Comparison of ENCODE assay signal across 19 cellular contexts in the genomic region with DNA sequence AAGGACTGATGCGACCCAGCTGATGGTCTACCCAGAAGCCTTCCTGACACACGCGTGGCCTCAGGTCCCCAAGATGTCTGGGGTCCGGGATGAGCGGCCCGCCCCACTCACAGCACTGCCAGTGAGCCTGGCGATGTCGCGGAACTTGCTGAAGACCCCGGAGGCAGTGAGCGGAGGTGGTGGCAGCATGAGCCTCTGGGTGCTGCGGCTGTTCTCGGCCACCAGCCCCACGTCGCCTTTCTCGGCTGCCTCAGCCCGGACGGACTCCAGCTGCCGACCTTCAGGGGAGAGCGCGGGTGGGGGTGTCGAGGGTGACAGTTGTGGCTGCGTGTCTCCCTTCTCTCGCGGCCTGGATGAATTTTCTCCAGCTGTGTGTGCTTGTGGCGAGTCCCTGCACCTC. TPM values are rescaled to one million over a fixed set of nuclear protein-coding genes. Genes with fewer than 3 reads are reported as not detected.
A peak's percentile ranks its signal among the peaks of the same experiment; 100 is the strongest.
DNase-seq lines count a peak whose midpoint lies in the region; ATAC-seq lines count a peak whose summit lies in the region.
"Had no signal": no experiment of that assay in that cellular context is flagged by ENCODE, and none has a peak within 500 bp of the region (broad histone marks: within the 10 kb centered on the region; RNA-seq: fewer than 3 reads in every experiment).

No MANE protein-coding gene starts in this region.

- no peaks in the 10 kb centered on the region for H3K4me1 Mint-ChIP-seq in activated naive CD4-positive, alpha-beta T cell treated with anti-CD3 and anti-CD28 coated beads, Interleukin-2, amount 10 ng/mL, durations not matched to agents 7 days and 5 days
- no peaks in the 10 kb centered on the region for H3K4me1 Mint-ChIP-seq in stimulated activated naive CD8-positive, alpha-beta T cell treated with anti-CD3 and anti-CD28 coated beads, Interleukin-15, amount 100 ng/mL, for 72 hours
- H3K4me1 Mint-ChIP-seq in activated T-helper 1 cell treated with anti-CD3 and anti-CD28 coated beads, Interleukin-12 subunit alpha, Interleukin-12 subunit beta, Interleukin-2, Interleukin-4 antibody, amounts not matched to agents 30 ng/mL and 10 ng/mL and 1 ng/mL, durations not matched to agents 14 hours and 24 hours and 36 hours (ENCODE audit: low read depth), result no peaks in the 10 kb centered on the region
- H3K4me1 Mint-ChIP-seq: B cell had no signal

- H2BK15ac ChIP-seq in neuronal stem cell (ENCODE audit: low read length), result no peak overlapping the region

- intact Hi-C loops in activated T-helper 1 cell treated with anti-CD3 and anti-CD28 coated beads, Interleukin-12 subunit alpha, Interleukin-12 subunit beta, Interleukin-2, Interleukin-4 antibody, amounts not matched to agents 30 ng/mL and 10 ng/mL and 1 ng/mL, durations not matched to agents 14 hours and 24 hours and 36 hours (cut with micrococcal nuclease), result no loop called here

- no peak overlapping the region for H3K4me3 Mint-ChIP-seq in activated naive CD4-positive, alpha-beta T cell treated with anti-CD3 and anti-CD28 coated beads, Interleukin-2, amount 10 ng/mL, durations not matched to agents 7 days and 5 days
- H3K4me3 Mint-ChIP-seq in stimulated activated naive CD8-positive, alpha-beta T cell treated with anti-CD3 and anti-CD28 coated beads, Interleukin-15, amount 100 ng/mL, for 72 hours, result no peak overlapping the region
- no peak overlapping the region for H3K4me3 Mint-ChIP-seq in activated T-helper 1 cell treated with anti-CD3 and anti-CD28 coated beads, Interleukin-12 subunit alpha, Interleukin-12 subunit beta, Interleukin-2, Interleukin-4 antibody, amounts not matched to agents 30 ng/mL and 10 ng/mL and 1 ng/mL, durations not matched to agents 14 hours and 24 hours and 36 hours
- H3K4me3 Mint-ChIP-seq: B cell; CD4-positive, alpha-beta T cell; CD8-positive, alpha-beta T cell had no signal

- peak overlapping the region; percentile 30 for H3K27ac Mint-ChIP-seq in activated naive CD4-positive, alpha-beta T cell treated with anti-CD3 and anti-CD28 coated beads, Interleukin-2, amount 10 ng/mL, durations not matched to agents 7 days and 5 days
- no peak overlapping the region for H3K27ac Mint-ChIP-seq in activated naive CD4-positive, alpha-beta T cell treated with anti-CD3 and anti-CD28 coated beads, Interleukin-2, amount 50 U/mL, for 72 hours
- peak overlapping the region; percentile 65 to 78 for H3K27ac Mint-ChIP-seq in stimulated activated naive CD8-positive, alpha-beta T cell treated with anti-CD3 and anti-CD28 coated beads, Interleukin-15, amount 100 ng/mL, for 72 hours
- no peak overlapping the region for H3K27ac Mint-ChIP-seq in activated T-helper 1 cell treated with anti-CD3 and anti-CD28 coated beads, Interleukin-12 subunit alpha, Interleukin-12 subunit beta, Interleukin-2, Interleukin-4 antibody, amounts not matched to agents 30 ng/mL and 10 ng/mL and 1 ng/mL, durations not matched to agents 14 hours and 24 hours and 36 hours
- H3K27ac Mint-ChIP-seq: B cell; CD4-positive, alpha-beta T cell had no signal

- no peaks in the 10 kb centered on the region for H3K79me1 ChIP-seq in neuronal stem cell (ENCODE audit: low read depth, low read length)

- H2BK5ac ChIP-seq in neuronal stem cell (ENCODE audit: low read length), result no peak overlapping the region

- H3K36me3 ChIP-seq in neuronal stem cell (replicated peaks in 1 of 2; ENCODE audit: control insufficient read depth in 2 of 2, insufficient read depth in 2 of 2, low read length in 2 of 2), result peaks cover 37 to 94% of the 10 kb centered on the region in 2 donors

- no peak overlapping the region for H3K27ac ChIP-seq in neuronal stem cell (replicated peaks; ENCODE audit: low read length)
- H3K27ac ChIP-seq: 22Rv1, A549, C4-2B had no signal

- no peaks in the 10 kb centered on the region for H3K4me1 ChIP-seq in neuronal stem cell (ENCODE audit: control insufficient read depth in 2 of 2, insufficient read depth in 1 of 2, low read depth in 1 of 2, low read length in 2 of 2)
- H3K4me1 ChIP-seq: A549; BLaER1 treated with 17β-estradiol and CSF1 and Interleukin-3, amounts not matched to agents 10 nM and 100 nM; Caco-2 had no signal

- H3K23ac ChIP-seq in neuronal stem cell (ENCODE audit: low read depth, low read length, poor library complexity), result peak overlapping the region; percentile 34

- H3K9me3 Mint-ChIP-seq in activated naive CD4-positive, alpha-beta T cell treated with anti-CD3 and anti-CD28 coated beads, Interleukin-2, amount 10 ng/mL, durations not matched to agents 7 days and 5 days, result no peaks in the 10 kb centered on the region
- no peaks in the 10 kb centered on the region for H3K9me3 Mint-ChIP-seq in activated naive CD4-positive, alpha-beta T cell treated with anti-CD3 and anti-CD28 coated beads, Interleukin-2, amount 50 U/mL, for 72 hours
- H3K9me3 Mint-ChIP-seq in stimulated activated naive CD8-positive, alpha-beta T cell treated with anti-CD3 and anti-CD28 coated beads, Interleukin-15, amount 100 ng/mL, for 72 hours, result no peaks in the 10 kb centered on the region
- H3K9me3 Mint-ChIP-seq in activated T-helper 1 cell treated with anti-CD3 and anti-CD28 coated beads, Interleukin-12 subunit alpha, Interleukin-12 subunit beta, Interleukin-2, Interleukin-4 antibody, amounts not matched to agents 30 ng/mL and 10 ng/mL and 1 ng/mL, durations not matched to agents 14 hours and 24 hours and 36 hours, result no peaks in the 10 kb centered on the region
- H3K9me3 Mint-ChIP-seq: CD4-positive, alpha-beta T cell; CD8-positive, alpha-beta T cell had no signal

- no peak overlapping the region for H3K18ac ChIP-seq in neuronal stem cell (ENCODE audit: low read length)

- H3K9ac ChIP-seq in neuronal stem cell (ENCODE audit: low read depth, low read length, poor library complexity), result no peak overlapping the region
- H3K9ac ChIP-seq: BLaER1 treated with 17β-estradiol and CSF1 and Interleukin-3, amounts not matched to agents 10 nM and 100 nM had no signal

- H3K4me3 ChIP-seq in neuronal stem cell (ENCODE audit: low read length in 2 of 2), result no peak overlapping the region
- H3K4me3 ChIP-seq: A549; BLaER1 treated with 17β-estradiol and CSF1 and Interleukin-3, amounts not matched to agents 10 nM and 100 nM had no signal

- H3K4me2 ChIP-seq in neuronal stem cell (ENCODE audit: insufficient read depth, low read length, poor library complexity, severe bottlenecking), result no peak overlapping the region
- H3K4me2 ChIP-seq: A549; BLaER1 treated with 17β-estradiol and CSF1 and Interleukin-3, amounts not matched to agents 10 nM and 100 nM had no signal

- no peak overlapping the region for H4K8ac ChIP-seq in neuronal stem cell (ENCODE audit: low read depth, low read length)

- H3K9me3 ChIP-seq in neuronal stem cell (replicated peaks in 1 of 2; ENCODE audit: control insufficient read depth in 2 of 2, insufficient read depth in 1 of 2, low read depth in 1 of 2, low read length in 2 of 2), result no peaks in the 10 kb centered on the region
- H3K9me3 ChIP-seq: A549; BLaER1 treated with 17β-estradiol and CSF1 and Interleukin-3, amounts not matched to agents 10 nM and 100 nM; Caco-2 had no signal

- whole genome bisulfite sequencing in neuronal stem cell (ENCODE audit: extremely low coverage in 2 of 2, insufficient read length in 2 of 2, insufficient replicate concordance in 1 of 2), 2 donors, result no CpG with 5 or more reads among the region's 26 CpGs

- H3K14ac ChIP-seq in neuronal stem cell (ENCODE audit: low read length), result peak overlapping the region; percentile 63

- no peak overlapping the region for H2AK5ac ChIP-seq in neuronal stem cell (ENCODE audit: low read depth, low read length)

- no peak overlapping the region for H2AFZ ChIP-seq in neuronal stem cell (ENCODE audit: low read length)

- CTCF ChIA-PET in activated naive CD4-positive, alpha-beta T cell treated with anti-CD3 and anti-CD28 coated beads, Interleukin-2, amount 10 ng/mL, durations not matched to agents 7 days and 5 days (lab: Charles Lee), result no interaction called here

- no peak for DNase-seq in activated naive CD4-positive, alpha-beta T cell treated with anti-CD3 and anti-CD28 coated beads, Interleukin-2, amount 10 ng/mL, durations not matched to agents 7 days and 5 days
- DNase-seq in activated naive CD4-positive, alpha-beta T cell treated with anti-CD3 and anti-CD28 coated beads, Interleukin-2, amount 50 U/mL, for 72 hours (ENCODE audit: low spot score in 2 of 2), result no peak
- DNase-seq in stimulated activated naive CD8-positive, alpha-beta T cell treated with anti-CD3 and anti-CD28 coated beads, Interleukin-15, amount 100 ng/mL, for 72 hours, result no peak
- DNase-seq in stimulated activated naive CD8-positive, alpha-beta T cell treated with anti-CD3 and anti-CD28 coated beads, Interleukin-15, Interleukin-2, amounts not matched to agents 100 U/mL and 50 U/mL, for 24 hours, result no peak
- no peak for DNase-seq in neuronal stem cell (ENCODE audit: low spot score)
- no peak for DNase-seq in medulla oblongata (ENCODE audit: extremely low spot score)
- no peak for DNase-seq in activated T-helper 1 cell treated with anti-CD3 and anti-CD28 coated beads, Interleukin-12 subunit alpha, Interleukin-12 subunit beta, Interleukin-2, Interleukin-4 antibody, amounts not matched to agents 30 ng/mL and 10 ng/mL and 1 ng/mL, durations not matched to agents 14 hours and 24 hours and 36 hours (ENCODE audit: low spot score)
- DNase-seq: AML-193; Caco-2; Calu3; CD4-positive, alpha-beta T cell; CD8-positive, alpha-beta T cell; DMS79 treated with DMSO at 0.1 percent for 48 hours; GF-D8 had no signal

- H3K27me3 ChIP-seq in neuronal stem cell (ENCODE audit: control insufficient read depth in 3 of 3, insufficient read depth in 3 of 3, low read depth in 1 of 3, low read length in 3 of 3), result no peaks in the 10 kb centered on the region
- H3K27me3 ChIP-seq: BLaER1 treated with 17β-estradiol and CSF1 and Interleukin-3, amounts not matched to agents 10 nM and 100 nM had no signal

- no peak overlapping the region for H3K4ac ChIP-seq in neuronal stem cell (ENCODE audit: low read length)

- H2BK12ac ChIP-seq in neuronal stem cell (ENCODE audit: low read length), result no peak overlapping the region

- no peak overlapping the region for H2BK120ac ChIP-seq in neuronal stem cell (ENCODE audit: low read depth, low read length)

- H3K27me3 Mint-ChIP-seq in activated naive CD4-positive, alpha-beta T cell treated with anti-CD3 and anti-CD28 coated beads, Interleukin-2, amount 10 ng/mL, durations not matched to agents 7 days and 5 days, result no peaks in the 10 kb centered on the region
- H3K27me3 Mint-ChIP-seq in stimulated activated naive CD8-positive, alpha-beta T cell treated with anti-CD3 and anti-CD28 coated beads, Interleukin-15, amount 100 ng/mL, for 72 hours, result no peaks in the 10 kb centered on the region
- no peaks in the 10 kb centered on the region for H3K27me3 Mint-ChIP-seq in activated T-helper 1 cell treated with anti-CD3 and anti-CD28 coated beads, Interleukin-12 subunit alpha, Interleukin-12 subunit beta, Interleukin-2, Interleukin-4 antibody, amounts not matched to agents 30 ng/mL and 10 ng/mL and 1 ng/mL, durations not matched to agents 14 hours and 24 hours and 36 hours (ENCODE audit: insufficient read depth)
- H3K27me3 Mint-ChIP-seq: B cell; CD4-positive, alpha-beta T cell had no signal

- H4K91ac ChIP-seq in neuronal stem cell (ENCODE audit: low read depth, low read length, poor library complexity), result no peak overlapping the region

- ATAC-seq in activated naive CD4-positive, alpha-beta T cell treated with anti-CD3 and anti-CD28 coated beads, Interleukin-2, amount 50 U/mL, for 72 hours, result no peak
- no peak for ATAC-seq in stimulated activated naive CD8-positive, alpha-beta T cell treated with anti-CD3 and anti-CD28 coated beads, Interleukin-15, amount 100 ng/mL, for 72 hours
- ATAC-seq in stimulated activated naive CD8-positive, alpha-beta T cell treated with anti-CD3 and anti-CD28 coated beads, Interleukin-15, Interleukin-2, amounts not matched to agents 100 U/mL and 50 U/mL, for 24 hours, result no peak
- ATAC-seq: A549; CD8-positive, alpha-beta T cell had no signal

- peaks cover 20% of the 10 kb centered on the region for H3K36me3 Mint-ChIP-seq in activated naive CD4-positive, alpha-beta T cell treated with anti-CD3 and anti-CD28 coated beads, Interleukin-2, amount 10 ng/mL, durations not matched to agents 7 days and 5 days
- H3K36me3 Mint-ChIP-seq in activated naive CD4-positive, alpha-beta T cell treated with anti-CD3 and anti-CD28 coated beads, Interleukin-2, amount 50 U/mL, for 72 hours, result peaks cover 0 to 16% of the 10 kb centered on the region in 2 donors
- peaks cover 15% of the 10 kb centered on the region for H3K36me3 Mint-ChIP-seq in activated T-helper 1 cell treated with anti-CD3 and anti-CD28 coated beads, Interleukin-12 subunit alpha, Interleukin-12 subunit beta, Interleukin-2, Interleukin-4 antibody, amounts not matched to agents 30 ng/mL and 10 ng/mL and 1 ng/mL, durations not matched to agents 14 hours and 24 hours and 36 hours (ENCODE audit: low read depth)

RNA-seq across cellular contexts. Expression of gene PLA2G4C, which starts 26.8 kb away (rescaled TPM):
- 10 to 100 TPM; 16.7 to 35.2 TPM for total RNA-seq in activated naive CD4-positive, alpha-beta T cell treated with anti-CD3 and anti-CD28 coated beads, Interleukin-2, amount 50 U/mL, for 72 hours
- polyA plus RNA-seq in neuronal stem cell (2013, experiment 1 of 2), result 0.04 TPM
- polyA plus RNA-seq in neuronal stem cell (2013, experiment 2 of 2), result 0.10 TPM
- 12.2 and 12.7 TPM in 2 replicates for total RNA-seq in activated T-helper 1 cell treated with anti-CD3 and anti-CD28 coated beads, Interleukin-12 subunit alpha, Interleukin-12 subunit beta, Interleukin-2, Interleukin-4 antibody, amounts not matched to agents 30 ng/mL and 10 ng/mL and 1 ng/mL, durations not matched to agents 14 hours and 24 hours and 36 hours

RNA-seq across cellular contexts. Expression of gene LIG1, which starts 32.7 kb away (rescaled TPM):
- 100 to 1,000 TPM; 180 to 231 TPM for total RNA-seq in activated naive CD4-positive, alpha-beta T cell treated with anti-CD3 and anti-CD28 coated beads, Interleukin-2, amount 50 U/mL, for 72 hours
- 47.5 TPM for polyA plus RNA-seq in neuronal stem cell (2013, experiment 1 of 2)
- polyA plus RNA-seq in neuronal stem cell (2013, experiment 2 of 2), result 43.5 TPM
- 133 and 140 TPM in 2 replicates for total RNA-seq in activated T-helper 1 cell treated with anti-CD3 and anti-CD28 coated beads, Interleukin-12 subunit alpha, Interleukin-12 subunit beta, Interleukin-2, Interleukin-4 antibody, amounts not matched to agents 30 ng/mL and 10 ng/mL and 1 ng/mL, durations not matched to agents 14 hours and 24 hours and 36 hours

RNA-seq across cellular contexts. Expression of gene ZSWIM9, which starts 33.1 kb away (rescaled TPM):
- total RNA-seq in activated naive CD4-positive, alpha-beta T cell treated with anti-CD3 and anti-CD28 coated beads, Interleukin-2, amount 50 U/mL, for 72 hours, result 10 to 100 TPM in 1 of 2 donors, 1 to 10 TPM in 1; 9.0 to 10.2 TPM
- 3.8 TPM for polyA plus RNA-seq in neuronal stem cell (2013, experiment 1 of 2)
- 4.0 TPM for polyA plus RNA-seq in neuronal stem cell (2013, experiment 2 of 2)
- 8.4 and 9.5 TPM in 2 replicates for total RNA-seq in activated T-helper 1 cell treated with anti-CD3 and anti-CD28 coated beads, Interleukin-12 subunit alpha, Interleukin-12 subunit beta, Interleukin-2, Interleukin-4 antibody, amounts not matched to agents 30 ng/mL and 10 ng/mL and 1 ng/mL, durations not matched to agents 14 hours and 24 hours and 36 hours

Comparison
In these comparisons a context has a peak if more than half of its experiments do, and no peak if none do; other contexts are left out.
1. H3K27ac Mint-ChIP-seq: peak in activated naive CD4-positive, alpha-beta T cell treated with anti-CD3 and anti-CD28 coated beads, Interleukin-2, amount 10 ng/mL, durations not matched to agents 7 days and 5 days (single experiment) and stimulated activated naive CD8-positive, alpha-beta T cell treated with anti-CD3 and anti-CD28 coated beads, Interleukin-15, amount 100 ng/mL, for 72 hours (2 of 2); none in activated naive CD4-positive, alpha-beta T cell treated with anti-CD3 and anti-CD28 coated beads, Interleukin-2, amount 50 U/mL, for 72 hours (0 of 2) and activated T-helper 1 cell treated with anti-CD3 and anti-CD28 coated beads, Interleukin-12 subunit alpha, Interleukin-12 subunit beta, Interleukin-2, Interleukin-4 antibody, amounts not matched to agents 30 ng/mL and 10 ng/mL and 1 ng/mL, durations not matched to agents 14 hours and 24 hours and 36 hours (single experiment).